In genomic region chr21:37207441-37208009, GRCh38 we compare ENCODE assay signal across 1 cellular context.
A peak's percentile ranks its signal among the peaks of the same experiment; 100 is the strongest.
TF ChIP-seq lines count a peak whose summit lies in the region.

No MANE protein-coding gene starts in this region.

TF ChIP-seq in HepG2, 621 proteins besides CTCF, POLR2A, EP300 and RAD21 (continued from another document):
- TF ChIP-seq, protein P1, sequence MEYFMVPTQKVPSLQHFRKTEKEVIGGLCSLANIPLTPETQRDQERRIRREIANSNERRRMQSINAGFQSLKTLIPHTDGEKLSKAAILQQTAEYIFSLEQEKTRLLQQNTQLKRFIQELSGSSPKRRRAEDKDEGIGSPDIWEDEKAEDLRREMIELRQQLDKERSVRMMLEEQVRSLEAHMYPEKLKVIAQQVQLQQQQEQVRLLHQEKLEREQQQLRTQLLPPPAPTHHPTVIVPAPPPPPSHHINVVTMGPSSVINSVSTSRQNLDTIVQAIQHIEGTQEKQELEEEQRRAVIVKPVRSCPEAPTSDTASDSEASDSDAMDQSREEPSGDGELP (IDR thresholded peaks at IDR 0.05; ENCODE audit: borderline replicate concordance, low read depth), result peak; percentile 77; the same call in 1 of the 2 replicates
- TF ChIP-seq MXD4 (CRISPR knock-in tag; IDR thresholded peaks at IDR 0.05), result peak; percentile 94
- TF ChIP-seq ARNTL (CRISPR knock-in tag; IDR thresholded peaks at IDR 0.05), result 0 out of 2 replicates have a peak, but pooled peaks have one; percentile 40
- TF ChIP-seq SOX13 (IDR thresholded peaks at IDR 0.05), result no peak
- TF ChIP-seq SOX13 (CRISPR knock-in tag; conservative IDR thresholded peaks at IDR 0.05 in 1 of 2, IDR thresholded peaks at IDR 0.05 in 1 of 2), result peak in 1 of 2 experiments; percentile 54; a peak in 2 of 4 replicates
- peak; percentile 59; the same call in 1 of the 2 replicates for TF ChIP-seq HNRNPL (IDR thresholded peaks at IDR 0.05; ENCODE audit: low read depth, low read length)
- 0 out of 2 replicates have a peak, but pooled peaks have one; percentile 18 for TF ChIP-seq KAT8 (CRISPR knock-in tag; IDR thresholded peaks at IDR 0.05)
- TF ChIP-seq, protein P2, sequence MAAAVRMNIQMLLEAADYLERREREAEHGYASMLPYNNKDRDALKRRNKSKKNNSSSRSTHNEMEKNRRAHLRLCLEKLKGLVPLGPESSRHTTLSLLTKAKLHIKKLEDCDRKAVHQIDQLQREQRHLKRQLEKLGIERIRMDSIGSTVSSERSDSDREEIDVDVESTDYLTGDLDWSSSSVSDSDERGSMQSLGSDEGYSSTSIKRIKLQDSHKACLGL (CRISPR knock-in tag; IDR thresholded peaks at IDR 0.05), result peak; percentile 48; the same call in 1 of the 2 replicates
- 0 out of 4 replicates have a peak, but pooled peaks of 1 of the 2 experiments have one; percentile 17 for TF ChIP-seq KLF16 (CRISPR knock-in tag; IDR thresholded peaks at IDR 0.05)
- TF ChIP-seq ZNF549 (CRISPR knock-in tag; IDR thresholded peaks at IDR 0.05), result no peak
- TF ChIP-seq, protein P3, sequence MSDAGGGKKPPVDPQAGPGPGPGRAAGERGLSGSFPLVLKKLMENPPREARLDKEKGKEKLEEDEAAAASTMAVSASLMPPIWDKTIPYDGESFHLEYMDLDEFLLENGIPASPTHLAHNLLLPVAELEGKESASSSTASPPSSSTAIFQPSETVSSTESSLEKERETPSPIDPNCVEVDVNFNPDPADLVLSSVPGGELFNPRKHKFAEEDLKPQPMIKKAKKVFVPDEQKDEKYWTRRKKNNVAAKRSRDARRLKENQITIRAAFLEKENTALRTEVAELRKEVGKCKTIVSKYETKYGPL (CRISPR knock-in tag; IDR thresholded peaks at IDR 0.05), result no peak
- TF ChIP-seq MTA1 (CRISPR knock-in tag; IDR thresholded peaks at IDR 0.05; ENCODE audit: borderline replicate concordance), result 0 out of 2 replicates have a peak, but pooled peaks have one; percentile 31
- TF ChIP-seq YEATS2 (CRISPR knock-in tag; IDR thresholded peaks at IDR 0.05; ENCODE audit: borderline replicate concordance), result 0 out of 2 replicates have a peak, but pooled peaks have one; percentile 43
- peak; percentile 95 for TF ChIP-seq SAP130 (CRISPR knock-in tag; IDR thresholded peaks at IDR 0.05; ENCODE audit: low read depth)
- peak; percentile 34; the same call in 1 of the 2 replicates for TF ChIP-seq DPF2 (CRISPR knock-in tag; IDR thresholded peaks at IDR 0.05; ENCODE audit: borderline replicate concordance, low read depth)
- TF ChIP-seq GATAD2A (CRISPR knock-in tag; IDR thresholded peaks at IDR 0.05), result 0 out of 2 replicates have a peak, but pooled peaks have one; percentile 39
- TF ChIP-seq SALL1 (CRISPR knock-in tag; IDR thresholded peaks at IDR 0.05), result peak; percentile 33; the same call in 1 of the 2 replicates
- peak; percentile 98 for TF ChIP-seq TGIF2 (CRISPR knock-in tag; IDR thresholded peaks at IDR 0.05)
- TF ChIP-seq, protein P4, sequence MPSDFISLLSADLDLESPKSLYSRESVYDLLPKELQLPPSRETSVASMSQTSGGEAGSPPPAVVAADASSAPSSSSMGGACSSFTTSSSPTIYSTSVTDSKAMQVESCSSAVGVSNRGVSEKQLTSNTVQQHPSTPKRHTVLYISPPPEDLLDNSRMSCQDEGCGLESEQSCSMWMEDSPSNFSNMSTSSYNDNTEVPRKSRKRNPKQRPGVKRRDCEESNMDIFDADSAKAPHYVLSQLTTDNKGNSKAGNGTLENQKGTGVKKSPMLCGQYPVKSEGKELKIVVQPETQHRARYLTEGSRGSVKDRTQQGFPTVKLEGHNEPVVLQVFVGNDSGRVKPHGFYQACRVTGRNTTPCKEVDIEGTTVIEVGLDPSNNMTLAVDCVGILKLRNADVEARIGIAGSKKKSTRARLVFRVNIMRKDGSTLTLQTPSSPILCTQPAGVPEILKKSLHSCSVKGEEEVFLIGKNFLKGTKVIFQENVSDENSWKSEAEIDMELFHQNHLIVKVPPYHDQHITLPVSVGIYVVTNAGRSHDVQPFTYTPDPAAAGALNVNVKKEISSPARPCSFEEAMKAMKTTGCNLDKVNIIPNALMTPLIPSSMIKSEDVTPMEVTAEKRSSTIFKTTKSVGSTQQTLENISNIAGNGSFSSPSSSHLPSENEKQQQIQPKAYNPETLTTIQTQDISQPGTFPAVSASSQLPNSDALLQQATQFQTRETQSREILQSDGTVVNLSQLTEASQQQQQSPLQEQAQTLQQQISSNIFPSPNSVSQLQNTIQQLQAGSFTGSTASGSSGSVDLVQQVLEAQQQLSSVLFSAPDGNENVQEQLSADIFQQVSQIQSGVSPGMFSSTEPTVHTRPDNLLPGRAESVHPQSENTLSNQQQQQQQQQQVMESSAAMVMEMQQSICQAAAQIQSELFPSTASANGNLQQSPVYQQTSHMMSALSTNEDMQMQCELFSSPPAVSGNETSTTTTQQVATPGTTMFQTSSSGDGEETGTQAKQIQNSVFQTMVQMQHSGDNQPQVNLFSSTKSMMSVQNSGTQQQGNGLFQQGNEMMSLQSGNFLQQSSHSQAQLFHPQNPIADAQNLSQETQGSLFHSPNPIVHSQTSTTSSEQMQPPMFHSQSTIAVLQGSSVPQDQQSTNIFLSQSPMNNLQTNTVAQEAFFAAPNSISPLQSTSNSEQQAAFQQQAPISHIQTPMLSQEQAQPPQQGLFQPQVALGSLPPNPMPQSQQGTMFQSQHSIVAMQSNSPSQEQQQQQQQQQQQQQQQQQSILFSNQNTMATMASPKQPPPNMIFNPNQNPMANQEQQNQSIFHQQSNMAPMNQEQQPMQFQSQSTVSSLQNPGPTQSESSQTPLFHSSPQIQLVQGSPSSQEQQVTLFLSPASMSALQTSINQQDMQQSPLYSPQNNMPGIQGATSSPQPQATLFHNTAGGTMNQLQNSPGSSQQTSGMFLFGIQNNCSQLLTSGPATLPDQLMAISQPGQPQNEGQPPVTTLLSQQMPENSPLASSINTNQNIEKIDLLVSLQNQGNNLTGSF (CRISPR knock-in tag; IDR thresholded peaks at IDR 0.05), result no peak
- TF ChIP-seq FOXA3 (CRISPR knock-in tag; IDR thresholded peaks at IDR 0.05), result peak; percentile 52; the same call in 1 of the 2 replicates
- TF ChIP-seq CBX5 (CRISPR knock-in tag; IDR thresholded peaks at IDR 0.05; ENCODE audit: borderline replicate concordance), result no peak
- TF ChIP-seq PHF5A (CRISPR knock-in tag; IDR thresholded peaks at IDR 0.05; ENCODE audit: low read depth, unreplicated experiment), result peak; percentile 0
- no peak; the same call in 1 of the 2 replicates for TF ChIP-seq SSRP1 (CRISPR knock-in tag; IDR thresholded peaks at IDR 0.05)
- peak; percentile 91 for TF ChIP-seq FOSL2 (CRISPR knock-in tag; IDR thresholded peaks at IDR 0.05)
- TF ChIP-seq CBX1 (IDR thresholded peaks at IDR 0.05; ENCODE audit: low read depth), result no peak
- 0 out of 2 replicates have a peak, but pooled peaks have one; percentile 47 for TF ChIP-seq NCOA2 (CRISPR knock-in tag; IDR thresholded peaks at IDR 0.05)
- peak; percentile 60 for TF ChIP-seq TCF7 (IDR thresholded peaks at IDR 0.05; ENCODE audit: low read depth)
- 0 out of 2 replicates have a peak, but pooled peaks have one; percentile 19 for TF ChIP-seq NR2F6 (IDR thresholded peaks at IDR 0.05)
- TF ChIP-seq NR2F6 (CRISPR knock-in tag; IDR thresholded peaks at IDR 0.05), result no peak
- no peak for TF ChIP-seq TRIM24 (CRISPR knock-in tag; IDR thresholded peaks at IDR 0.05)
- TF ChIP-seq HDAC1 (CRISPR knock-in tag; IDR thresholded peaks at IDR 0.05), result peak; percentile 32; the same call in 1 of the 2 replicates
